ENCODE assay signal across 9 cellular contexts in genomic region chr7:1567893-1568292, GRCh38. TPM values are rescaled to one million over a fixed set of nuclear protein-coding genes. Genes with fewer than 3 reads are reported as not detected.
DNase-seq lines count a peak whose midpoint lies in the region; ATAC-seq, FAIRE-seq and TF ChIP-seq lines count a peak whose summit lies in the region.
"Had no signal": no experiment of that assay in that cellular context is flagged by ENCODE, and none has a peak within 500 bp of the region (broad histone marks: within the 10 kb centered on the region; RNA-seq: fewer than 3 reads in every experiment).

No MANE protein-coding gene starts in this region.

- H3K27me3 Mint-ChIP-seq in HFFc6 (ENCODE audit: insufficient read depth), result no peaks in the 10 kb centered on the region; the same call in 1 of the 2 replicates
- H3K27me3 Mint-ChIP-seq in astrocyte (ENCODE audit: low read depth, unreplicated experiment), result no peaks in the 10 kb centered on the region

- 0 out of 2 replicates have a peak overlapping the region, but pooled peaks have one; percentile 57 for H3K27ac Mint-ChIP-seq in HFFc6
- no peak overlapping the region for H3K27ac Mint-ChIP-seq in astrocyte (ENCODE audit: unreplicated experiment)

- no peak overlapping the region for H2AFZ ChIP-seq in astrocyte (ENCODE audit: low read depth, low read length)

- DNase-seq in AG08396 (ENCODE audit: low spot score) (peak; percentile 89), HFFc6 (no peak), astrocyte (ENCODE audit: low read depth) (peak; percentile 97), mucosa of gallbladder (ENCODE audit: low spot score) (peak; percentile 48), NCI-H2196 treated with DMSO at 0.1 percent for 48 hours (lab: John Stamatoyannopoulos, UW; ENCODE audit: unreplicated experiment) (no peak), medulla oblongata (ENCODE audit: extremely low spot score) (no peak)
- DNase-seq: effector memory CD4-positive, alpha-beta T cell had no signal

- H3K9me3 Mint-ChIP-seq in HFFc6 (no peaks in the 10 kb centered on the region), astrocyte (ENCODE audit: unreplicated experiment) (no peaks in the 10 kb centered on the region)

- no peaks in the 10 kb centered on the region for H3K27me3 ChIP-seq in astrocyte (ENCODE audit: insufficient read depth, low read length)

- TF ChIP-seq CTCF in HFFc6 (IDR thresholded peaks at IDR 0.05), result no peak
- no peak for TF ChIP-seq CTCF in astrocyte (IDR thresholded peaks at IDR 0.05; ENCODE audit: insufficient read depth, low read depth, low read length)

- H3K4me1 Mint-ChIP-seq in HFFc6 (ENCODE audit: low read depth) (peaks cover 43% of the 10 kb centered on the region), astrocyte (ENCODE audit: low read depth, unreplicated experiment) (peaks cover 35% of the 10 kb centered on the region)

- FAIRE-seq in astrocyte (lab: Jason Lieb, UNC), result no peak

- peak overlapping the region; percentile 88 for H3K4me2 ChIP-seq in astrocyte (ENCODE audit: low read length)

- peak overlapping the region; percentile 34 for H3K4me3 ChIP-seq in astrocyte (ENCODE audit: insufficient read depth, low read depth, low read length)

- peaks cover 30% of the 10 kb centered on the region for H3K36me3 Mint-ChIP-seq in HFFc6 (ENCODE audit: low read depth)
- H3K36me3 Mint-ChIP-seq in astrocyte (ENCODE audit: low read depth, unreplicated experiment), result peaks cover 6% of the 10 kb centered on the region

- no peak for ATAC-seq in GM21367 (IDR thresholded peaks at IDR 0.05; ENCODE audit: unreplicated experiment)
- ATAC-seq in GM19467 (IDR thresholded peaks at IDR 0.05; ENCODE audit: unreplicated experiment), result no peak

- no peaks in the 10 kb centered on the region for H3K9me3 ChIP-seq in astrocyte (ENCODE audit: insufficient read depth, low read depth, low read length)

- peaks cover 33% of the 10 kb centered on the region for H3K4me1 ChIP-seq in astrocyte (ENCODE audit: insufficient read depth, low read length)

- peak overlapping the region; percentile 96 for H3K9ac ChIP-seq in astrocyte (ENCODE audit: low read length)

- peak overlapping the region; percentile 64 for H3K4me3 Mint-ChIP-seq in HFFc6
- peak overlapping the region; percentile 76 for H3K4me3 Mint-ChIP-seq in astrocyte (ENCODE audit: unreplicated experiment)

- H3K79me2 ChIP-seq in astrocyte (ENCODE audit: insufficient read depth, low read length), result peaks cover 19% of the 10 kb centered on the region

- H3K27ac ChIP-seq in astrocyte (ENCODE audit: low read depth, low read length), result peak overlapping the region; percentile 97

- H3K36me3 ChIP-seq in astrocyte (ENCODE audit: insufficient read depth, low read length), result no peaks in the 10 kb centered on the region

- peaks cover 8% of the 10 kb centered on the region for H4K20me1 ChIP-seq in astrocyte (ENCODE audit: insufficient read depth, low read length)

RNA-seq across cellular contexts. Expression of gene PSMG3, which starts 1.9 kb away (rescaled TPM):
- total RNA-seq in HFFc6 (2021; fragmentation: NEBNext Ultra II Directional; extraction: Animal tissue kit (Norgen Biotek cat#: 25700)), result 10 to 100 TPM; 25.6 to 31.0 (median 28.2) TPM
- total RNA-seq in astrocyte, result 30.3 and 33.6 TPM in 2 replicates
- total RNA-seq in mucosa of gallbladder, result 23.7 TPM

RNA-seq across cellular contexts. Expression of gene TMEM184A, which starts 11.9 kb away (rescaled TPM):
- 1 to 10 TPM in 5 of 6 experiments, under 1 TPM in 1; 0.79 to 2.0 (median 1.5) TPM for total RNA-seq in HFFc6 (2021; fragmentation: NEBNext Ultra II Directional; extraction: Animal tissue kit (Norgen Biotek cat#: 25700))
- total RNA-seq in astrocyte (1.8 and 2.1 TPM in 2 replicates), mucosa of gallbladder (39.8 TPM)

RNA-seq across cellular contexts. Expression of gene MAFK, which starts 37.4 kb away (rescaled TPM):
- total RNA-seq in HFFc6 (2021; fragmentation: NEBNext Ultra II Directional; extraction: Animal tissue kit (Norgen Biotek cat#: 25700)), result 10 to 100 TPM; 29.8 to 43.7 (median 31.5) TPM
- total RNA-seq in astrocyte, result 36.2 and 36.6 TPM in 2 replicates
- total RNA-seq in mucosa of gallbladder, result 56.6 TPM

Comparison
In these comparisons a context has a peak if more than half of its experiments do, and no peak if none do; other contexts are left out.
1. DNase-seq: peak in AG08396 (single experiment), astrocyte (single experiment) and mucosa of gallbladder (single experiment); none in HFFc6 (single experiment), NCI-H2196 treated with DMSO at 0.1 percent for 48 hours (single experiment) and medulla oblongata (single experiment).
2. RNA of gene TMEM184A, which starts 11.9 kb away (total RNA-seq): 39.8 TPM in mucosa of gallbladder (single experiment); 1.8 to 2.1 TPM in astrocyte and 0.79 to 2.0 TPM in HFFc6; every median in the first group is over 10 times any median in the second.